ENCODE assay signal across 1 cellular context in genomic region chr5:932151-932627, GRCh38.
TF ChIP-seq lines count a peak whose summit lies in the region.

No MANE protein-coding gene starts in this region.

TF ChIP-seq in IMR-90, 13 proteins besides CTCF, POLR2A, EP300 and RAD21 (continued from another document):
- no peak for TF ChIP-seq USF2 (IDR thresholded peaks at IDR 0.05; ENCODE audit: low read depth, low read length)
- TF ChIP-seq CHD1 (IDR thresholded peaks at IDR 0.05; ENCODE audit: low read depth, low read length): no peak
- TF ChIP-seq SMC3 (IDR thresholded peaks at IDR 0.05; ENCODE audit: low read depth, low read length): no peak
